Comparison of ENCODE assay signal across 8 cellular contexts in genomic region chr11:119684361-119685072, GRCh38. TPM values are rescaled to one million over a fixed set of nuclear protein-coding genes. Genes with fewer than 3 reads are reported as not detected.
A peak's percentile ranks its signal among the peaks of the same experiment; 100 is the strongest.
DNase-seq lines count a peak whose midpoint lies in the region; ATAC-seq and TF ChIP-seq lines count a peak whose summit lies in the region.

No MANE protein-coding gene starts in this region.

- intact Hi-C loops in left colon (cut with DNase I, micrococcal nuclease) = no loop called here

- POLR2A ChIA-PET in AG04450 (lab: Yijun Ruan, JAX) = no interaction called here

- H3K27me3 ChIP-seq in AG04450 (ENCODE audit: control insufficient read depth, insufficient read depth, low read length) = no peaks in the 10 kb centered on the region

- H3K4me3 ChIP-seq in AG04450 (ENCODE audit: low read depth, low read length) = no peak overlapping the region

- peak; percentile 16 for ATAC-seq in left colon
- ATAC-seq in GM21526 (IDR thresholded peaks at IDR 0.05; ENCODE audit: low FRiP score, unreplicated experiment) = no peak
- no peak for ATAC-seq in GM19463 (IDR thresholded peaks at IDR 0.05; ENCODE audit: unreplicated experiment)
- no peak for ATAC-seq in HG03378 (IDR thresholded peaks at IDR 0.05; ENCODE audit: unreplicated experiment)

- no peaks in the 10 kb centered on the region; the same call in 1 of the 2 replicates for H3K9me3 ChIP-seq in AG04450 (ENCODE audit: control insufficient read depth, insufficient read depth, low read length)

- CTCF ChIA-PET in AG04450 (lab: Charles Lee) = no interaction called here

- no peak for TF ChIP-seq CTCF in AG04450 (IDR thresholded peaks at IDR 0.05; ENCODE audit: low read depth, low read length)

- DNase-seq in AG04450 (ENCODE audit: low read depth, low spot score) = peak; percentile 16
- DNase-seq in HS-5 (ENCODE audit: low read depth) = peak; percentile 26
- peak; percentile 46 for DNase-seq in amniotic epithelial cell (ENCODE audit: low read depth)
- no peak for DNase-seq in left colon
- no peak for DNase-seq in DMS114 treated with DMSO at 0.1 percent for 48 hours (lab: John Stamatoyannopoulos, UW; ENCODE audit: unreplicated experiment)

- no peak overlapping the region for H3K27ac ChIP-seq in AG04450 (ENCODE audit: low read depth, low read length)

RNA-seq across cellular contexts. Expression of gene NECTIN1, which starts 44.5 kb away (rescaled TPM):
- polyA plus RNA-seq in AG04450 (2011; rRNA removed) = 2.8 and 4.5 TPM in 2 replicates
- polyA minus RNA-seq in AG04450 (2011; rRNA and poly(A)+ RNA removed) = 11.3 and 12.6 TPM in 2 replicates
- 10 to 100 TPM; 43.9 to 44.1 TPM for total RNA-seq in left colon

Comparison
In these comparisons a context has a peak if more than half of its experiments do, and no peak if none do; other contexts are left out.
1. DNase-seq: peak in AG04450 (single experiment), HS-5 (single experiment) and amniotic epithelial cell (single experiment); none in left colon (0 of 2) and DMS114 treated with DMSO at 0.1 percent for 48 hours (single experiment).